Comparison of ENCODE assay signal across 1 cellular context in the genomic region with DNA sequence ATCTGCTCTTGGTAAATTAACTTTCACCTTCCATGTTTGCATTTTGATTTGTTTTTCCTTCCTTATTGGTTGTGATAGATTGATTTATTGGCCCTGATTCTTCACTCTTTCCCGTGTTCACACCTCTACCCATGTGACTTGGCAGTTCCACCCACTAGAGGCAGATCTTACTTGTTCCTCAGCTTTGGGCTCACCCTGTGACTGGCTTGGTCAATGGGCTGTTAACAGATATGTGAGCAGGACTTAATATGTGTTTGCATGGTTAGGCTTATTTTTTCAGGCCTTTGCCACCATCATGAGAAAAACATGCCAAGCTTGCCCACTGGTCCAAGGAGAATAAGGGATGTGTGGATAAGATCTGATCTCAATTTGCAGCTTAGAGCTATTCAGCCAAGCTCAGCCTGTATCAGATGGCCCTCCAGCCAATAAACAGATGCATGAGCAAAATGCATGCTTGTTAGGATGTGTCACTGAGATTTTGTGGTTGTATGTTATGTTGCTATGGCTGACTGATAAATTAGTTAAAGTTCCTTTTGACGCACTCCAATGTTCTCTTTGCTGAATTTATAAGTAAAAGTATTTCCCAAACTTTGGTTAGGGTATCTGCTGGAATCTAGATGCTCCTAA.
TF ChIP-seq lines count a peak whose summit lies in the region.

No MANE protein-coding gene starts in this region.

TF ChIP-seq in HepG2, 621 proteins besides CTCF, POLR2A, EP300 and RAD21:
- no peak for TF ChIP-seq ZNF143 (CRISPR knock-in tag; IDR thresholded peaks at IDR 0.05)
- no peak for TF ChIP-seq ZNF567 (CRISPR knock-in tag; IDR thresholded peaks at IDR 0.05; ENCODE audit: borderline replicate concordance)
- no peak for TF ChIP-seq ZNF121 (CRISPR knock-in tag; IDR thresholded peaks at IDR 0.05)
- TF ChIP-seq XRCC5 (optimal IDR thresholded peaks at IDR 0.05; ENCODE audit: low read length), result no peak
- TF ChIP-seq CEBPG (CRISPR knock-in tag; IDR thresholded peaks at IDR 0.05), result no peak
- no peak for TF ChIP-seq ELF3 (CRISPR knock-in tag; IDR thresholded peaks at IDR 0.05)
- TF ChIP-seq SAFB2 (CRISPR knock-in tag; IDR thresholded peaks at IDR 0.05; ENCODE audit: borderline replicate concordance, low read depth), result no peak
- TF ChIP-seq NR1H2 (CRISPR knock-in tag; IDR thresholded peaks at IDR 0.05; ENCODE audit: borderline replicate concordance, low read depth), result no peak
- TF ChIP-seq MTF1 (CRISPR knock-in tag; IDR thresholded peaks at IDR 0.05), result no peak
- TF ChIP-seq, protein P1, sequence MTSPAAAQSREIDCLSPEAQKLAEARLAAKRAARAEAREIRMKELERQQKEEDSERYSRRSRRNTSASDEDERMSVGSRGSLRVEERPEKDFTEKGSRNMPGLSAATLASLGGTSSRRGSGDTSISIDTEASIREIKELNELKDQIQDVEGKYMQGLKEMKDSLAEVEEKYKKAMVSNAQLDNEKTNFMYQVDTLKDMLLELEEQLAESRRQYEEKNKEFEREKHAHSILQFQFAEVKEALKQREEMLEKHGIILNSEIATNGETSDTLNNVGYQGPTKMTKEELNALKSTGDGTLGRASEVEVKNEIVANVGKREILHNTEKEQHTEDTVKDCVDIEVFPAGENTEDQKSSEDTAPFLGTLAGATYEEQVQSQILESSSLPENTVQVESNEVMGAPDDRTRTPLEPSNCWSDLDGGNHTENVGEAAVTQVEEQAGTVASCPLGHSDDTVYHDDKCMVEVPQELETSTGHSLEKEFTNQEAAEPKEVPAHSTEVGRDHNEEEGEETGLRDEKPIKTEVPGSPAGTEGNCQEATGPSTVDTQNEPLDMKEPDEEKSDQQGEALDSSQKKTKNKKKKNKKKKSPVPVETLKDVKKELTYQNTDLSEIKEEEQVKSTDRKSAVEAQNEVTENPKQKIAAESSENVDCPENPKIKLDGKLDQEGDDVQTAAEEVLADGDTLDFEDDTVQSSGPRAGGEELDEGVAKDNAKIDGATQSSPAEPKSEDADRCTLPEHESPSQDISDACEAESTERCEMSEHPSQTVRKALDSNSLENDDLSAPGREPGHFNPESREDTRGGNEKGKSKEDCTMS (CRISPR knock-in tag; conservative IDR thresholded peaks at IDR 0.05), result no peak
- no peak for TF ChIP-seq ZNF329 (CRISPR knock-in tag; IDR thresholded peaks at IDR 0.05; ENCODE audit: low read depth)
- no peak for TF ChIP-seq ZFAT (CRISPR knock-in tag; conservative IDR thresholded peaks at IDR 0.05)
- no peak for TF ChIP-seq PBX2 (CRISPR knock-in tag; IDR thresholded peaks at IDR 0.05)
- TF ChIP-seq AKAP8 (CRISPR knock-in tag; IDR thresholded peaks at IDR 0.05), result no peak
- TF ChIP-seq ZNF296 (CRISPR knock-in tag; conservative IDR thresholded peaks at IDR 0.05), result no peak
- TF ChIP-seq, protein P2, sequence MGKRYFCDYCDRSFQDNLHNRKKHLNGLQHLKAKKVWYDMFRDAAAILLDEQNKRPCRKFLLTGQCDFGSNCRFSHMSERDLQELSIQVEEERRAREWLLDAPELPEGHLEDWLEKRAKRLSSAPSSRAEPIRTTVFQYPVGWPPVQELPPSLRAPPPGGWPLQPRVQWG (CRISPR knock-in tag; IDR thresholded peaks at IDR 0.05; ENCODE audit: borderline replicate concordance, low read depth), result no peak
- TF ChIP-seq ZBTB7B (CRISPR knock-in tag; IDR thresholded peaks at IDR 0.05), result no peak
TF ChIP-seq in HepG2: peak in this region for 0.
